ENCODE assay signal across 8 cellular contexts in the genomic region with DNA sequence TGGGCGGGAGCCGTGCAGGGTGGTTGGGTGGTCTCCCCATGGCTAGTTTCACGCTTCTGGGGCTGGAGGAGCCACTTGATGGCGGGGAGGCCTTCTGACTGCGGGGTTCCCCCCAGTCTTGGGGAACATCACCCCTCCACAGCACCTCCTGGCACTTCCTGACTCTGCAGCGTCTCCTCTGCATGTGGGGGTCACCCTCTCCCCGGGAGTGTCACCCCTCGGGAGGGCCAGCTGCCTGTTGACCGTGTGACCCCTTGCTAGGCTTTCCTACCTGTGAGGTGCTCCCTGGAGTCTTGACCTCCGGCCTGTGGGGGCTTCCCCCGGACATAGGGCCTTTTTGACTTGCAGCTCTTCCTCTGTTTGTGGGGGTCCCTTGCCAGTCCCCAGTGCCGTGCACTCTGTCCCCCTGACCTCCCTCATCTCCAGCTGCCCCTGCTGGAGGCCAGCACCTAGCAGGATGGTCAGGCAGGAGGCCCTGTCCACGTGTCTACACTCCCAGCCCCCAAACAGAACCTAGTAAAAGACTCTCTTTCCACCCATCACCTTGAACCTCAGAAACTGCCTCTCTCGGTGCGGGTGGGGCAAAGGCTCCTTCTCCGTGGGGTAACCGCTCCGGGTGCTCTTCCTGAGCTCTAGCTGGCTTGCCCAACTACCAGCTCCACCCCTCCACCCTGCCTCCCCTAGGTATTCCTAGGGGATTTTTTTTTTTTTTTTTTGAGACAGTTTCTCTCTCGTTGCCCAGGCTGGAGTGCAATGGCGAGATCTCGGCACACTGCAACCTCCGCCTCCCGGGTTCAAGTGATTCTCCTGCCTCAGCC. TPM values are rescaled to one million over a fixed set of nuclear protein-coding genes. Genes with fewer than 3 reads are reported as not detected.
A peak's percentile ranks its signal among the peaks of the same experiment; 100 is the strongest.
DNase-seq lines count a peak whose midpoint lies in the region; ATAC-seq and TF ChIP-seq lines count a peak whose summit lies in the region.

No MANE protein-coding gene starts in this region.

- ATAC-seq in HG02623 (IDR thresholded peaks at IDR 0.05; ENCODE audit: unreplicated experiment) (peak; percentile 27), left colon (peak; percentile 10), HG02884 (IDR thresholded peaks at IDR 0.05; ENCODE audit: unreplicated experiment) (no peak)
- ATAC-seq in activated naive CD8-positive, alpha-beta T cell treated with anti-CD3 and anti-CD28 coated beads, Interleukin-2, amount 10 ng/mL, durations not matched to agents 7 days and 5 days (ENCODE audit: low read depth): no peak

- POLR2A ChIA-PET in CD8-positive, alpha-beta memory T cell (lab: Charles Lee): interaction anchor here (0.7 kb wide), 1 partner anchor 77 kb away, joined by 3 read pairs; no protein-coding TSS in a partner anchor
- POLR2A ChIA-PET in activated naive CD8-positive, alpha-beta T cell treated with anti-CD3 and anti-CD28 coated beads, Interleukin-2, amount 10 ng/mL, durations not matched to agents 7 days and 5 days (lab: Charles Lee): interaction anchor here (1.1 kb wide), 1 partner anchor 17 kb away, joined by 5 read pairs; no protein-coding TSS in a partner anchor

- peak overlapping the region; percentile 66 for H3K4me3 ChIP-seq in CD8-positive, alpha-beta memory T cell (ENCODE audit: low read length)
- H3K4me3 ChIP-seq in tibial artery: peak overlapping the region; percentile 75 to 90

- peak overlapping the region; percentile 24 for H3K27ac ChIP-seq in CD8-positive, alpha-beta memory T cell (ENCODE audit: low read depth, low read length)
- H3K27ac ChIP-seq in tibial artery: peak overlapping the region; percentile 68 to 79

- H3K27ac Mint-ChIP-seq in CD8-positive, alpha-beta memory T cell: peak overlapping the region; percentile 36 to 88 (median 66)
- H3K27ac Mint-ChIP-seq in activated naive CD8-positive, alpha-beta T cell treated with anti-CD3 and anti-CD28 coated beads, Interleukin-2, amount 10 ng/mL, durations not matched to agents 7 days and 5 days: peak overlapping the region; percentile 79

- DNase-seq in CD8-positive, alpha-beta memory T cell: peak in 1 of 5 donors; percentile 52
- no peak for DNase-seq in activated naive CD8-positive, alpha-beta T cell treated with anti-CD3 and anti-CD28 coated beads, Interleukin-2, amount 10 ng/mL, durations not matched to agents 7 days and 5 days
- DNase-seq in left colon (no peak), tibial artery (no peak), DMS 273 (lab: John Stamatoyannopoulos, UW; ENCODE audit: unreplicated experiment) (no peak), HCEC 1CT (no peak)

- H3K4me1 Mint-ChIP-seq in CD8-positive, alpha-beta memory T cell: peaks cover 15 to 25% (median 19%) of the 10 kb centered on the region in 3 donors
- peaks cover 11% of the 10 kb centered on the region for H3K4me1 Mint-ChIP-seq in activated naive CD8-positive, alpha-beta T cell treated with anti-CD3 and anti-CD28 coated beads, Interleukin-2, amount 10 ng/mL, durations not matched to agents 7 days and 5 days

- no peaks in the 10 kb centered on the region for H3K9me3 Mint-ChIP-seq in CD8-positive, alpha-beta memory T cell
- H3K9me3 Mint-ChIP-seq in activated naive CD8-positive, alpha-beta T cell treated with anti-CD3 and anti-CD28 coated beads, Interleukin-2, amount 10 ng/mL, durations not matched to agents 7 days and 5 days: no peaks in the 10 kb centered on the region

- peaks cover 10% of the 10 kb centered on the region for H3K4me1 ChIP-seq in CD8-positive, alpha-beta memory T cell (ENCODE audit: insufficient read depth, low read length)
- peaks cover 0 to 33% (median 20%) of the 10 kb centered on the region in 4 donors for H3K4me1 ChIP-seq in tibial artery

- TF ChIP-seq CTCF in tibial artery (IDR thresholded peaks at IDR 0.05): no peak

- peak overlapping the region; percentile 77 to 91 (median 83) for H3K4me3 Mint-ChIP-seq in CD8-positive, alpha-beta memory T cell
- peak overlapping the region; percentile 85 for H3K4me3 Mint-ChIP-seq in activated naive CD8-positive, alpha-beta T cell treated with anti-CD3 and anti-CD28 coated beads, Interleukin-2, amount 10 ng/mL, durations not matched to agents 7 days and 5 days

- H3K27me3 ChIP-seq in CD8-positive, alpha-beta memory T cell (ENCODE audit: insufficient read depth, low read length, poor library complexity, severe bottlenecking): no peaks in the 10 kb centered on the region
- H3K27me3 ChIP-seq in tibial artery: no peaks in the 10 kb centered on the region

- H3K36me3 ChIP-seq in CD8-positive, alpha-beta memory T cell (ENCODE audit: insufficient read depth, low read length): no peaks in the 10 kb centered on the region
- peaks cover 0 to 8% (median 0%) of the 10 kb centered on the region in 3 donors for H3K36me3 ChIP-seq in tibial artery

- CTCF ChIA-PET in CD8-positive, alpha-beta memory T cell (lab: Charles Lee): no interaction called here

- intact Hi-C loops in left colon (cut with DNase I, micrococcal nuclease): no loop called here
- intact Hi-C loops in tibial artery (cut with DNase I; ENCODE audit: low total_unique reads): no loop called here

- peaks cover 1 to 3% of the 10 kb centered on the region in 2 donors for H3K27me3 Mint-ChIP-seq in CD8-positive, alpha-beta memory T cell
- peaks cover 15% of the 10 kb centered on the region for H3K27me3 Mint-ChIP-seq in activated naive CD8-positive, alpha-beta T cell treated with anti-CD3 and anti-CD28 coated beads, Interleukin-2, amount 10 ng/mL, durations not matched to agents 7 days and 5 days

- H3K9me3 ChIP-seq in CD8-positive, alpha-beta memory T cell (ENCODE audit: low read length): no peaks in the 10 kb centered on the region
- H3K9me3 ChIP-seq in tibial artery: no peaks in the 10 kb centered on the region

- peaks cover 0 to under 1% (median 0%) of the 10 kb centered on the region in 3 donors for H3K36me3 Mint-ChIP-seq in CD8-positive, alpha-beta memory T cell
- no peaks in the 10 kb centered on the region for H3K36me3 Mint-ChIP-seq in activated naive CD8-positive, alpha-beta T cell treated with anti-CD3 and anti-CD28 coated beads, Interleukin-2, amount 10 ng/mL, durations not matched to agents 7 days and 5 days

RNA-seq across cellular contexts. Expression of a gene that starts 0.7 kb away (rescaled TPM):
- total RNA-seq in CD8-positive, alpha-beta memory T cell: 10 to 100 TPM; 16.1 to 16.7 TPM
- 11.8 TPM for polyA plus RNA-seq in CD8-positive, alpha-beta memory T cell
- total RNA-seq in activated naive CD8-positive, alpha-beta T cell treated with anti-CD3 and anti-CD28 coated beads, Interleukin-2, amount 10 ng/mL, durations not matched to agents 7 days and 5 days: 10 to 100 TPM; 25.4 to 25.5 TPM
- total RNA-seq in left colon: 10 to 100 TPM; 43.8 to 69.0 TPM

Comparison
In these comparisons a context has a peak if more than half of its experiments do, and no peak if none do; other contexts are left out.
1. ATAC-seq: peak in HG02623 (single experiment) and left colon (single experiment); none in activated naive CD8-positive, alpha-beta T cell treated with anti-CD3 and anti-CD28 coated beads, Interleukin-2, amount 10 ng/mL, durations not matched to agents 7 days and 5 days (single experiment) and HG02884 (single experiment).